In the genomic region with DNA sequence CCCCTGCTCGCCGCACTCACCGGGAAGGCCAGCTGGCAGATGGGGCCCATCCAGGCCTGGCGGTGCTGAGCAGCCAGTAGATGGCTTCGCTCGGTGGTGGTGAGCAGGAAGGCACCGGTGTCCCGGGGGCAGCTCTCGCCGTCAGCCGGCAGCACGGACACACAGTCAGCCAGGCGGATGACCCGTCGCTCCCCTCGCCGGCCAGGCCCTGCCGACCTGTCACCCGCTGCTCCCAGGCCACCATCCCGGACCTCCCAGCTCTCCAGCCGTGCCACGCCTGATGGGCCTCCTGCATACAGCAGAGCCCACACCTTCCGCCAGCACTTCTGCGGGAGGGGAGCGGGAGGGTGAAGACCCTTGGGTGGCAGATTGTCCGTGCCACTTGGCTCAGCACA, we compare ENCODE assay signal across 21 cellular contexts. TPM values are rescaled to one million over a fixed set of nuclear protein-coding genes. Genes with fewer than 3 reads are reported as not detected.
A peak's percentile ranks its signal among the peaks of the same experiment; 100 is the strongest.
DNase-seq lines count a peak whose midpoint lies in the region; ATAC-seq, FAIRE-seq and TF ChIP-seq lines count a peak whose summit lies in the region.
"Had no signal": no experiment of that assay in that cellular context is flagged by ENCODE, and none has a peak within 500 bp of the region (broad histone marks: within the 10 kb centered on the region; RNA-seq: fewer than 3 reads in every experiment).

No MANE protein-coding gene starts in this region.

- peak overlapping the region in 3 of 10 donors; percentile 43 to 97 (median 66) for H3K27ac ChIP-seq in heart right ventricle
- peak overlapping the region; percentile 87 for H3K27ac ChIP-seq in GM12878 (ENCODE audit: control insufficient read depth, insufficient read depth)
- H3K27ac ChIP-seq in aorta (ENCODE audit: low read depth in 1 of 2, low read length in 2 of 2) = no peak overlapping the region
- H3K27ac ChIP-seq: cardiac muscle cell had no signal

- CTCF ChIA-PET in GM12878 (lab: Yijun Ruan, JAX) = interaction anchor here (0.9 to 6.2 kb wide), 9 partner anchors 7 to 151 kb away, joined by 3 to 38 read pairs (median 19); a partner anchor contains a TSS

- H3K27me3 Mint-ChIP-seq in naive B cell = no peaks in the 10 kb centered on the region
- H3K27me3 Mint-ChIP-seq: activated naive CD8-positive, alpha-beta T cell treated with anti-CD3 and anti-CD28 coated beads, Interleukin-2, amount 10 ng/mL, durations not matched to agents 7 days and 5 days; CD4-positive, alpha-beta memory T cell had no signal

- BruUV-seq in GM12878 (replicated peaks; lab: Mats Ljungman, UMichigan) = no TSS peak

- H3K27me3 ChIP-seq in heart right ventricle (no peaks in the 10 kb centered on the region), GM12878 (replicated peaks in 1 of 2; ENCODE audit: control insufficient read depth in 2 of 2, insufficient read depth in 2 of 2, low read length in 1 of 2) (no peaks in the 10 kb centered on the region), aorta (ENCODE audit: control insufficient read depth in 1 of 2, insufficient read depth in 2 of 2, low read length in 1 of 2) (no peaks in the 10 kb centered on the region)
- H3K27me3 ChIP-seq: cardiac muscle cell had no signal

- FAIRE-seq in GM12878 (lab: Jason Lieb, UNC) = no peak
- FAIRE-seq: A204.1, endometrium, G401.6, small intestine had no signal

- intact Hi-C loops in heart right ventricle (cut with DNase I) = loop anchor here in 1 of 10 donors (10.0 kb wide), 1 partner anchor 193 kb away; a partner anchor contains a TSS
- intact Hi-C loops in left ventricle myocardium superior (cut with micrococcal nuclease) = no loop called here
- intact Hi-C loops in GM12878 (cut with micrococcal nuclease; ENCODE audit: unreplicated experiment) = loop anchor here (5.0 to 10.0 kb wide), 2 partner anchors 94 to 393 kb away; a partner anchor contains a TSS
- intact Hi-C loops in aorta (cut with DNase I) = no loop called here

- no peak for ATAC-seq in heart right ventricle
- ATAC-seq in left ventricle myocardium superior = no peak
- peak; percentile 20 for ATAC-seq in GM12878
- ATAC-seq in naive B cell (ENCODE audit: low read depth in 2 of 2) = no peak
- ATAC-seq in aorta (ENCODE audit: low FRiP score) = no peak
- ATAC-seq in SK-N-SH treated with all-trans-retinoic acid at 6 μM for 48 hours = no peak
- ATAC-seq in GM18505 (IDR thresholded peaks at IDR 0.05; ENCODE audit: unreplicated experiment) = no peak
- ATAC-seq: stimulated activated naive CD8-positive, alpha-beta T cell treated with anti-CD3 and anti-CD28 coated beads, Interleukin-15, Interleukin-2, amounts not matched to agents 100 U/mL and 50 U/mL, for 24 hours had no signal

- peaks cover 35% of the 10 kb centered on the region for H3K79me2 ChIP-seq in GM12878 (ENCODE audit: control insufficient read depth, insufficient read depth, low read length)

- TF ChIP-seq EP300 in GM12878 (IDR thresholded peaks at IDR 0.05; ENCODE audit: borderline replicate concordance in 1 of 2, control insufficient read depth in 1 of 2, low read depth in 2 of 2, low read length in 2 of 2) = no peak

- TF ChIP-seq POLR2A in GM12878 (IDR thresholded peaks at IDR 0.05; ENCODE audit: low read depth, low read length) (no peak), GM18505 (IDR thresholded peaks at IDR 0.05; ENCODE audit: borderline replicate concordance, extremely low read depth, insufficient read depth, insufficient read length) (no peak)

- H4K20me1 ChIP-seq in GM12878 (ENCODE audit: control insufficient read depth, insufficient read depth) = no peaks in the 10 kb centered on the region

- H3K4me3 ChIP-seq in heart right ventricle = peak overlapping the region in 8 of 10 donors; percentile 14 to 70 (median 36)
- H3K4me3 ChIP-seq in GM12878 = peak overlapping the region; percentile 87
- no peak overlapping the region for H3K4me3 ChIP-seq in aorta (ENCODE audit: low read length in 2 of 2)
- H3K4me3 ChIP-seq: cardiac muscle cell had no signal

- H3K36me3 Mint-ChIP-seq in naive B cell = peaks cover 14 to 17% of the 10 kb centered on the region in 2 donors

- H3K4me2 ChIP-seq in GM12878 (ENCODE audit: control insufficient read depth, insufficient read depth) = peak overlapping the region; percentile 97

- no peaks in the 10 kb centered on the region for H3K9me3 ChIP-seq in heart right ventricle
- no peaks in the 10 kb centered on the region for H3K9me3 ChIP-seq in GM12878 (replicated peaks; ENCODE audit: control insufficient read depth, insufficient read depth, low read length)
- H3K9me3 ChIP-seq in aorta (ENCODE audit: control insufficient read depth, low read length) = no peaks in the 10 kb centered on the region

- H3K4me1 Mint-ChIP-seq in naive B cell = peaks cover 52 to 65% (median 63%) of the 10 kb centered on the region in 3 donors

- no peak overlapping the region; the same call in none of the 2 replicates for H2AFZ ChIP-seq in GM12878 (ENCODE audit: control insufficient read depth, low read depth, low read length)

- peak overlapping the region in 4 of 6 donors; percentile 72 to 99 (median 96) for H3K27ac Mint-ChIP-seq in naive B cell
- H3K27ac Mint-ChIP-seq: CD4-positive, alpha-beta memory T cell had no signal

- SMC1A ChIA-PET in GM12878 (lab: Charles Lee; ENCODE audit: uncharacterized antibody, unreplicated experiment) = interaction anchor here (0.8 to 2.4 kb wide), 9 partner anchors 9 to 198 kb away, joined by 3 to 10 read pairs (median 5); a partner anchor contains a TSS

- H3K4me1 ChIP-seq in heart right ventricle (peaks cover 0 to 35% (median 0%) of the 10 kb centered on the region in 9 donors), GM12878 (ENCODE audit: control insufficient read depth, insufficient read depth, low read length) (peaks cover 44% of the 10 kb centered on the region), aorta (ENCODE audit: control insufficient read depth in 1 of 2, insufficient read depth in 2 of 2, low read length in 2 of 2) (no peaks in the 10 kb centered on the region)

- TF ChIP-seq CTCF in heart right ventricle (IDR thresholded peaks at IDR 0.05) (no peak), GM12878 (IDR thresholded peaks at IDR 0.05 in 2 of 3, conservative IDR thresholded peaks at IDR 0.05 in 1 of 3; ENCODE audit: control insufficient read depth in 2 of 3, extremely low read depth in 1 of 3, insufficient read depth in 1 of 3, low read depth in 3 of 3, low read length in 3 of 3) (no peak)

- POLR2A ChIA-PET in GM12878 (lab: Charles Lee) = interaction anchor here (0.6 to 3.5 kb wide), 15 partner anchors 9 to 791 kb away, joined by 3 to 19 read pairs (median 3); a partner anchor contains a TSS

- H3K9ac ChIP-seq in GM12878 (ENCODE audit: control insufficient read depth, insufficient read depth, low read length) = peak overlapping the region; percentile 90

- peaks cover 0 to 1% (median 0%) of the 10 kb centered on the region in 7 donors for H3K9me3 Mint-ChIP-seq in naive B cell
- H3K9me3 Mint-ChIP-seq: activated naive CD8-positive, alpha-beta T cell treated with anti-CD3 and anti-CD28 coated beads, Interleukin-2, amount 10 ng/mL, durations not matched to agents 7 days and 5 days; CD4-positive, alpha-beta memory T cell had no signal

- in situ Hi-C loops in GM12878 (cut with MboI) = no loop called here

- DNase-seq in heart right ventricle (no peak), left ventricle myocardium superior (no peak), GM12878 (ENCODE audit: low read depth, low spot score) (no peak), naive B cell (no peak), aorta (peak; percentile 52 to 76)
- DNase-seq in activated effector memory CD4-positive, alpha-beta T cell treated with anti-CD3 and anti-CD28 coated beads, Interleukin-2, amount 50 U/mL, for 16 hours = no peak
- DNase-seq: activated CD4-positive, alpha-beta T cell treated with anti-CD3 and anti-CD28 coated beads for 48 hours; activated naive CD8-positive, alpha-beta T cell treated with anti-CD3 and anti-CD28 coated beads, Interleukin-2, amount 10 ng/mL, durations not matched to agents 7 days and 5 days; CD4-positive, alpha-beta memory T cell; foreskin melanocyte; mesenchymal stem cell; NCI-H82; nucleus accumbens; small intestine; stimulated activated naive CD8-positive, alpha-beta T cell treated with anti-CD3 and anti-CD28 coated beads, Interleukin-15, Interleukin-2, amounts not matched to agents 100 U/mL and 50 U/mL, for 24 hours had no signal

- H3K36me3 ChIP-seq in heart right ventricle (peaks cover 0 to 76% (median 25%) of the 10 kb centered on the region in 9 donors), GM12878 (ENCODE audit: control insufficient read depth in 2 of 2, insufficient read depth in 2 of 2, low read length in 1 of 2) (peaks cover 13 to 35% of the 10 kb centered on the region in 2 experiments; a peak in 3 of 4 replicates), aorta (ENCODE audit: control insufficient read depth in 1 of 2, insufficient read depth in 2 of 2, low read length in 1 of 2) (peaks cover 0 to 2% of the 10 kb centered on the region in 2 donors)

- 83 to 90% methylated on average over 26 of the region's 26 CpGs for WGBS in heart right ventricle, 2 donors
- WGBS in GM12878 (ENCODE audit: insufficient coverage, insufficient replicate concordance, low lambda C conversion rate, missing lambda C conversion rate) = 14% methylated on average over 25 of the region's 26 CpGs
- 93 to 95% methylated on average over 25 to 26 of the region's 26 CpGs for WGBS in aorta, 2 donors

- no peak for TF ChIP-seq RAD21 in GM12878 (IDR thresholded peaks at IDR 0.05; ENCODE audit: insufficient read depth, low read depth, low read length)

- RAD21 ChIA-PET in GM12878 (lab: Charles Lee; ENCODE audit: unreplicated experiment) = interaction anchor here (0.9 to 3.4 kb wide), 13 partner anchors 11 to 199 kb away, joined by 3 to 17 read pairs (median 5); a partner anchor contains a TSS

- H3K4me3 Mint-ChIP-seq in naive B cell = peak overlapping the region; percentile 91 to 98 (median 95)
- H3K4me3 Mint-ChIP-seq: activated naive CD8-positive, alpha-beta T cell treated with anti-CD3 and anti-CD28 coated beads, Interleukin-2, amount 10 ng/mL, durations not matched to agents 7 days and 5 days; CD4-positive, alpha-beta memory T cell had no signal

RNA-seq across cellular contexts. Expression of a gene that starts 1.4 kb away (rescaled TPM):
- 10 to 100 TPM in 1 of 10 donors, 1 to 10 TPM in 7, under 1 TPM in 2; 0.74 to 11.4 (median 1.9) TPM for total RNA-seq in heart right ventricle
- 1 to 10 TPM; 2.4 to 4.0 TPM for polyA plus RNA-seq in heart right ventricle
- 3.4 TPM for total RNA-seq in left ventricle myocardium superior
- 146 and 175 TPM in 2 replicates for total RNA-seq in GM12878 (2013; cell fraction: nucleolus; rRNA removed)
- 48.8 and 52.6 TPM in 2 replicates for total RNA-seq in GM12878 (2014; rRNA removed)
- 16.4 and 17.7 TPM in 2 replicates for total RNA-seq in GM12878 (2014; rRNA removed; fragmentation: Illumina TruSeq; extraction: Trizol)
- total RNA-seq in GM12878 (2021) = 95.3 and 107 TPM in 2 replicates
- 36.3 TPM for polyA plus RNA-seq in GM12878 (2011; ENCODE audit: low read depth)
- 26.3 and 51.5 TPM in 2 replicates for polyA plus RNA-seq in GM12878 (2011; rRNA removed)
- polyA plus RNA-seq in GM12878 (2011; cell fraction: cytosol; rRNA removed) = 68.7 and 85.6 TPM in 2 replicates
- 247 and 263 TPM in 2 replicates for polyA plus RNA-seq in GM12878 (2011; cell fraction: nucleus; rRNA removed)
- 84.1 and 86.7 TPM in 2 replicates for polyA plus RNA-seq in GM12878 (2012)
- polyA plus RNA-seq in GM12878 (2014; fragmentation: Illumina TruSeq; extraction: Trizol) = 42.7 and 47.0 TPM in 2 replicates
- polyA plus RNA-seq in GM12878 (2014; fragmentation: Nextera tagmentation; extraction: Ambion mirVana) = 1 to 10 TPM; 6.6 to 8.0 TPM
- 89.0 and 112 TPM in 2 replicates for polyA plus RNA-seq in GM12878 (2014; rRNA removed)
- 10 to 100 TPM; 53.7 to 68.5 TPM for polyA plus RNA-seq in GM12878 (2016; fragmentation: Nextera tagmentation; extraction: Ambion mirVana)
- polyA minus RNA-seq in GM12878 (2011; rRNA and poly(A)+ RNA removed) = 19.3 and 39.3 TPM in 2 replicates
- polyA minus RNA-seq in GM12878 (2011; cell fraction: cytosol; rRNA and poly(A)+ RNA removed) = 25.3 and 28.3 TPM in 2 replicates
- 35.3 and 49.6 TPM in 2 replicates for polyA minus RNA-seq in GM12878 (2011; cell fraction: nucleus; rRNA and poly(A)+ RNA removed)
- 10 to 100 TPM; 12.7 to 47.7 (median 38.1) TPM for polyA plus RNA-seq in naive B cell (ENCODE audit: low read depth in 6 of 6)
- total RNA-seq in aorta = 10 to 100 TPM; 15.0 to 21.6 TPM
- polyA plus RNA-seq in aorta = 1 to 10 TPM; 2.7 to 4.4 TPM

RNA-seq across cellular contexts. Expression of a gene that starts 8.5 kb away (rescaled TPM):
- 10 to 100 TPM; 19.7 to 53.2 (median 27.2) TPM for total RNA-seq in heart right ventricle
- 10 to 100 TPM; 45.2 to 55.7 TPM for polyA plus RNA-seq in heart right ventricle
- 29.8 TPM for total RNA-seq in left ventricle myocardium superior
- total RNA-seq in GM12878 (2013; cell fraction: nucleolus; rRNA removed) = 139 and 149 TPM in 2 replicates
- total RNA-seq in GM12878 (2014; rRNA removed) = 184 and 215 TPM in 2 replicates
- 56.3 and 59.3 TPM in 2 replicates for total RNA-seq in GM12878 (2014; rRNA removed; fragmentation: Illumina TruSeq; extraction: Trizol)
- total RNA-seq in GM12878 (2021) = 136 and 149 TPM in 2 replicates
- 86.4 TPM for polyA plus RNA-seq in GM12878 (2011; ENCODE audit: low read depth)
- 83.0 and 114 TPM in 2 replicates for polyA plus RNA-seq in GM12878 (2011; rRNA removed)
- 164 and 232 TPM in 2 replicates for polyA plus RNA-seq in GM12878 (2011; cell fraction: cytosol; rRNA removed)
- polyA plus RNA-seq in GM12878 (2011; cell fraction: nucleus; rRNA removed) = 533 and 587 TPM in 2 replicates
- 160 and 166 TPM in 2 replicates for polyA plus RNA-seq in GM12878 (2012)
- polyA plus RNA-seq in GM12878 (2014; fragmentation: Illumina TruSeq; extraction: Trizol) = 36.1 and 59.5 TPM in 2 replicates
- polyA plus RNA-seq in GM12878 (2014; fragmentation: Nextera tagmentation; extraction: Ambion mirVana) = 10 to 100 TPM; 32.7 to 67.6 TPM
- 176 and 216 TPM in 2 replicates for polyA plus RNA-seq in GM12878 (2014; rRNA removed)
- polyA plus RNA-seq in GM12878 (2016; fragmentation: Nextera tagmentation; extraction: Ambion mirVana) = 100 to 1,000 TPM in 1 of 2 experiments, 10 to 100 TPM in 1; 85.9 to 101 TPM
- polyA minus RNA-seq in GM12878 (2011; rRNA and poly(A)+ RNA removed) = 125 and 201 TPM in 2 replicates
- polyA minus RNA-seq in GM12878 (2011; cell fraction: cytosol; rRNA and poly(A)+ RNA removed) = 40.6 and 85.2 TPM in 2 replicates
- 141 and 184 TPM in 2 replicates for polyA minus RNA-seq in GM12878 (2011; cell fraction: nucleus; rRNA and poly(A)+ RNA removed)
- 10 to 100 TPM; 25.8 to 72.8 (median 43.0) TPM for polyA plus RNA-seq in naive B cell (ENCODE audit: low read depth in 6 of 6)
- total RNA-seq in aorta = 10 to 100 TPM; 45.0 to 54.9 TPM
- 10 to 100 TPM; 46.5 to 95.4 TPM for polyA plus RNA-seq in aorta

RNA-seq across cellular contexts. Expression of a gene that starts 10.8 kb away (rescaled TPM):
- total RNA-seq in heart right ventricle = 10 to 100 TPM; 32.5 to 70.6 (median 51.0) TPM
- polyA plus RNA-seq in heart right ventricle = 100 to 1,000 TPM; 129 to 131 TPM
- total RNA-seq in left ventricle myocardium superior = 35.1 TPM
- 37.7 and 45.6 TPM in 2 replicates for total RNA-seq in GM12878 (2013; cell fraction: nucleolus; rRNA removed)
- 15.5 and 18.2 TPM in 2 replicates for total RNA-seq in GM12878 (2014; rRNA removed)
- total RNA-seq in GM12878 (2014; rRNA removed; fragmentation: Illumina TruSeq; extraction: Trizol) = 6.2 and 7.6 TPM in 2 replicates
- total RNA-seq in GM12878 (2021) = 30.3 and 36.6 TPM in 2 replicates
- polyA plus RNA-seq in GM12878 (2011; ENCODE audit: low read depth) = 8.6 TPM
- 10.2 and 23.1 TPM in 2 replicates for polyA plus RNA-seq in GM12878 (2011; rRNA removed)
- polyA plus RNA-seq in GM12878 (2011; cell fraction: cytosol; rRNA removed) = 30.5 and 48.8 TPM in 2 replicates
- polyA plus RNA-seq in GM12878 (2011; cell fraction: nucleus; rRNA removed) = 173 and 211 TPM in 2 replicates
- polyA plus RNA-seq in GM12878 (2012) = 21.0 and 23.7 TPM in 2 replicates
- polyA plus RNA-seq in GM12878 (2014; fragmentation: Illumina TruSeq; extraction: Trizol) = 1.1 and 5.1 TPM in 2 replicates
- 1 to 10 TPM in 1 of 2 experiments, under 1 TPM in 1; 0.82 to 2.3 TPM for polyA plus RNA-seq in GM12878 (2014; fragmentation: Nextera tagmentation; extraction: Ambion mirVana)
- polyA plus RNA-seq in GM12878 (2014; rRNA removed) = 33.3 and 47.9 TPM in 2 replicates
- polyA plus RNA-seq in GM12878 (2016; fragmentation: Nextera tagmentation; extraction: Ambion mirVana) = 10 to 100 TPM; 35.3 to 35.8 TPM
- polyA minus RNA-seq in GM12878 (2011; rRNA and poly(A)+ RNA removed) = 15.1 and 21.8 TPM in 2 replicates
- 16.8 and 19.9 TPM in 2 replicates for polyA minus RNA-seq in GM12878 (2011; cell fraction: cytosol; rRNA and poly(A)+ RNA removed)
- polyA minus RNA-seq in GM12878 (2011; cell fraction: nucleus; rRNA and poly(A)+ RNA removed) = 27.6 and 54.2 TPM in 2 replicates
- 1 to 10 TPM; 1.5 to 6.0 (median 3.9) TPM for polyA plus RNA-seq in naive B cell (ENCODE audit: low read depth in 6 of 6)
- total RNA-seq in aorta = 100 to 1,000 TPM; 510 to 729 TPM
- polyA plus RNA-seq in aorta = 1,000 to 10,000 TPM in 1 of 2 donors, 100 to 1,000 TPM in 1; 184 to 1,248 TPM

RNA-seq across cellular contexts. Expression of a gene that starts 34.8 kb away (rescaled TPM):
- total RNA-seq in heart right ventricle = 10 to 100 TPM; 13.1 to 52.9 (median 19.1) TPM
- 10 to 100 TPM; 19.2 to 31.5 TPM for polyA plus RNA-seq in heart right ventricle
- 22.4 TPM for total RNA-seq in left ventricle myocardium superior
- total RNA-seq in GM12878 (2013; cell fraction: nucleolus; rRNA removed) = 33.1 and 35.4 TPM in 2 replicates
- total RNA-seq in GM12878 (2014; rRNA removed) = 36.0 and 42.0 TPM in 2 replicates
- total RNA-seq in GM12878 (2014; rRNA removed; fragmentation: Illumina TruSeq; extraction: Trizol) = 16.8 and 19.2 TPM in 2 replicates
- 75.4 and 81.0 TPM in 2 replicates for total RNA-seq in GM12878 (2021)
- 8.1 TPM for polyA plus RNA-seq in GM12878 (2011; ENCODE audit: low read depth)
- 10.0 and 14.1 TPM in 2 replicates for polyA plus RNA-seq in GM12878 (2011; rRNA removed)
- 12.3 and 18.9 TPM in 2 replicates for polyA plus RNA-seq in GM12878 (2011; cell fraction: cytosol; rRNA removed)
- 53.4 and 220 TPM in 2 replicates for polyA plus RNA-seq in GM12878 (2011; cell fraction: nucleus; rRNA removed)
- polyA plus RNA-seq in GM12878 (2012) = 13.9 and 24.5 TPM in 2 replicates
- polyA plus RNA-seq in GM12878 (2014; fragmentation: Illumina TruSeq; extraction: Trizol) = 3.2 and 15.9 TPM in 2 replicates
- polyA plus RNA-seq in GM12878 (2014; fragmentation: Nextera tagmentation; extraction: Ambion mirVana) = under 1 TPM; 0.18 to 0.62 TPM
- 49.0 and 58.5 TPM in 2 replicates for polyA plus RNA-seq in GM12878 (2014; rRNA removed)
- polyA plus RNA-seq in GM12878 (2016; fragmentation: Nextera tagmentation; extraction: Ambion mirVana) = 10 to 100 TPM; 36.5 to 38.0 TPM
- 12.5 and 16.2 TPM in 2 replicates for polyA minus RNA-seq in GM12878 (2011; rRNA and poly(A)+ RNA removed)
- polyA minus RNA-seq in GM12878 (2011; cell fraction: cytosol; rRNA and poly(A)+ RNA removed) = 13.1 and 13.9 TPM in 2 replicates
- 11.1 and 35.8 TPM in 2 replicates for polyA minus RNA-seq in GM12878 (2011; cell fraction: nucleus; rRNA and poly(A)+ RNA removed)
- polyA plus RNA-seq in naive B cell (ENCODE audit: low read depth in 6 of 6) = 1 to 10 TPM in 1 of 6 donors, under 1 TPM in 3, not detected in 2; 0.31 to 1.9 (median 0.65) TPM
- 100 to 1,000 TPM in 1 of 2 donors, 10 to 100 TPM in 1; 66.3 to 140 TPM for total RNA-seq in aorta
- 10 to 100 TPM; 23.7 to 68.9 TPM for polyA plus RNA-seq in aorta

RNA-seq across cellular contexts. Expression of a gene that starts 46.1 kb away (rescaled TPM):
- total RNA-seq in heart right ventricle = 10 to 100 TPM; 14.1 to 34.4 (median 20.1) TPM
- polyA plus RNA-seq in heart right ventricle = 100 to 1,000 TPM in 1 of 2 donors, 10 to 100 TPM in 1; 28.0 to 201 TPM
- total RNA-seq in left ventricle myocardium superior = 26.4 TPM
- total RNA-seq in GM12878 (2013; cell fraction: nucleolus; rRNA removed) = 77.1 and 93.7 TPM in 2 replicates
- 29.3 and 32.4 TPM in 2 replicates for total RNA-seq in GM12878 (2014; rRNA removed)
- 22.6 and 26.2 TPM in 2 replicates for total RNA-seq in GM12878 (2014; rRNA removed; fragmentation: Illumina TruSeq; extraction: Trizol)
- total RNA-seq in GM12878 (2021) = 34.3 and 47.0 TPM in 2 replicates
- 40.4 TPM for polyA plus RNA-seq in GM12878 (2011; ENCODE audit: low read depth)
- 26.7 and 37.8 TPM in 2 replicates for polyA plus RNA-seq in GM12878 (2011; rRNA removed)
- 33.1 and 39.8 TPM in 2 replicates for polyA plus RNA-seq in GM12878 (2011; cell fraction: cytosol; rRNA removed)
- 225 and 240 TPM in 2 replicates for polyA plus RNA-seq in GM12878 (2011; cell fraction: nucleus; rRNA removed)
- 50.5 and 58.2 TPM in 2 replicates for polyA plus RNA-seq in GM12878 (2012)
- polyA plus RNA-seq in GM12878 (2014; fragmentation: Illumina TruSeq; extraction: Trizol) = 10.7 and 27.6 TPM in 2 replicates
- polyA plus RNA-seq in GM12878 (2014; fragmentation: Nextera tagmentation; extraction: Ambion mirVana) = 10 to 100 TPM in 1 of 2 experiments, 1 to 10 TPM in 1; 3.3 to 11.1 TPM
- polyA plus RNA-seq in GM12878 (2014; rRNA removed) = 44.1 and 51.8 TPM in 2 replicates
- polyA plus RNA-seq in GM12878 (2016; fragmentation: Nextera tagmentation; extraction: Ambion mirVana) = 10 to 100 TPM in 1 of 2 experiments, 1 to 10 TPM in 1; 9.0 to 14.5 TPM
- polyA minus RNA-seq in GM12878 (2011; rRNA and poly(A)+ RNA removed) = 11.3 and 19.0 TPM in 2 replicates
- polyA minus RNA-seq in GM12878 (2011; cell fraction: cytosol; rRNA and poly(A)+ RNA removed) = 10.3 and 14.2 TPM in 2 replicates
- 25.0 and 38.2 TPM in 2 replicates for polyA minus RNA-seq in GM12878 (2011; cell fraction: nucleus; rRNA and poly(A)+ RNA removed)
- polyA plus RNA-seq in naive B cell (ENCODE audit: low read depth in 6 of 6) = 1 to 10 TPM; 2.9 to 6.8 (median 4.6) TPM
- total RNA-seq in aorta = 100 to 1,000 TPM in 1 of 2 donors, 10 to 100 TPM in 1; 67.5 to 113 TPM
- 100 to 1,000 TPM in 1 of 2 donors, 10 to 100 TPM in 1; 49.5 to 533 TPM for polyA plus RNA-seq in aorta

Comparison
In these comparisons a context has a peak if more than half of its experiments do, and no peak if none do; other contexts are left out.
1. DNase-seq: peak in aorta (2 of 2); none in heart right ventricle (0 of 2), left ventricle myocardium superior (single experiment), GM12878 (single experiment), naive B cell (single experiment) and activated effector memory CD4-positive, alpha-beta T cell treated with anti-CD3 and anti-CD28 coated beads, Interleukin-2, amount 50 U/mL, for 16 hours (single experiment).
2. H3K4me3 ChIP-seq: peak in heart right ventricle (8 of 10) and GM12878 (single experiment); none in aorta (0 of 2).
3. RNA of a gene that starts 10.8 kb away (total RNA-seq): 510 to 729 TPM in aorta; 32.5 to 70.6 TPM in heart right ventricle, 35.1 TPM in left ventricle myocardium superior (single experiment) and 6.2 to 45.6 TPM in GM12878; every median in the first group is over 4 times any median in the second.